8 cellular contexts compared by ENCODE assay signal in the genomic region with DNA sequence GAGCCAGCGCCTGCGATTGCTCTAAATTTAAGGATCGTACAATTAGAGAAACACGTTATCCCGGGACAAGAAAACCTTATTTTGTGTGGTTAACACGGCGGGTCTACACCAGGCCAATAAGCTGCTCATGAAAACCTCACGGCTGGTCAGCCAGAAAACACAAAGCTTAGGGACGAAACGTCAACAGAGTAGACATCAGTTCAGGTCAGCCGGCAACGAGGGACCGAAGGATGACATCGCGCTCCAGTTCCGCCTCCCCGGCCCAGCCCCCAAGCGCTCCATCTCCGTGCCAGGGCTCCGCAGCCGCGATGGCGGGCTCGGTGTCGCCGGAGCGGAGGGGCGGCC. TPM values are rescaled to one million over a fixed set of nuclear protein-coding genes. Genes with fewer than 3 reads are reported as not detected.
DNase-seq lines count a peak whose midpoint lies in the region; ATAC-seq and TF ChIP-seq lines count a peak whose summit lies in the region.

No MANE protein-coding gene starts in this region.

- TF ChIP-seq CTCF in Peyer's patch (IDR thresholded peaks at IDR 0.05) (no peak), uterus (IDR thresholded peaks at IDR 0.05) (no peak)

- H3K27me3 ChIP-seq in Peyer's patch: no peaks in the 10 kb centered on the region
- no peaks in the 10 kb centered on the region for H3K27me3 ChIP-seq in uterus

- H3K4me3 ChIP-seq in Peyer's patch: peak overlapping the region; percentile 89 to 98 (median 91)
- H3K4me3 ChIP-seq in mesodermal cell (ENCODE audit: extremely low read depth, insufficient read depth, low read length, poor library complexity, severe bottlenecking): peak overlapping the region; percentile 73
- peak overlapping the region; percentile 74 to 85 for H3K4me3 ChIP-seq in uterus

- H3K27ac Mint-ChIP-seq in activated T-cell treated with anti-CD3 and anti-CD28 coated beads, Interleukin-2, amount 50 U/mL, for 24 hours: peak overlapping the region; percentile 97

- peak overlapping the region; percentile 98 to 100 (median 99) for H3K27ac ChIP-seq in Peyer's patch
- H3K27ac ChIP-seq in mesodermal cell (ENCODE audit: low read depth, low read length, severe bottlenecking): peak overlapping the region; percentile 86
- peak overlapping the region; percentile 90 to 96 for H3K27ac ChIP-seq in uterus

- no peak for TF ChIP-seq POLR2A in Peyer's patch (IDR thresholded peaks at IDR 0.05)
- TF ChIP-seq POLR2A in uterus (IDR thresholded peaks at IDR 0.05): no peak

- ATAC-seq in HG02981 (IDR thresholded peaks at IDR 0.05; ENCODE audit: unreplicated experiment): peak; percentile 43
- ATAC-seq in GM18520 (IDR thresholded peaks at IDR 0.05; ENCODE audit: unreplicated experiment): no peak

- H3K4me3 Mint-ChIP-seq in activated T-cell treated with anti-CD3 and anti-CD28 coated beads, Interleukin-2, amount 50 U/mL, for 24 hours: peak overlapping the region; percentile 94

- 1 to 2% methylated on average over 27 to 28 of the region's 28 CpGs for WGBS in mesodermal cell (ENCODE audit: insufficient coverage in 2 of 2), 2 experiments

- no peaks in the 10 kb centered on the region for H3K27me3 Mint-ChIP-seq in activated T-cell treated with anti-CD3 and anti-CD28 coated beads, Interleukin-2, amount 50 U/mL, for 24 hours

- peaks cover 69% of the 10 kb centered on the region for H3K36me3 Mint-ChIP-seq in activated T-cell treated with anti-CD3 and anti-CD28 coated beads, Interleukin-2, amount 50 U/mL, for 24 hours (ENCODE audit: low read depth)

- peaks cover 54% of the 10 kb centered on the region for H3K4me1 Mint-ChIP-seq in activated T-cell treated with anti-CD3 and anti-CD28 coated beads, Interleukin-2, amount 50 U/mL, for 24 hours (ENCODE audit: low read depth)

- DNase-seq in activated T-cell treated with anti-CD3 and anti-CD28 coated beads, Interleukin-2, amount 50 U/mL, for 24 hours: no peak
- no peak for DNase-seq in activated T-cell treated with anti-CD3 and anti-CD28 coated beads, Interleukin-2, amount 50 U/mL, for 48 hours
- peak in 1 of 3 donors; percentile 47 for DNase-seq in Peyer's patch
- DNase-seq in dermis blood vessel endothelial cell: peak; percentile 61
- peak in 1 of 2 donors; percentile 35 for DNase-seq in uterus

- intact Hi-C loops in uterus (cut with DNase I; ENCODE audit: low total_unique reads): loop anchor here (5.0 kb wide), 1 partner anchor 354 kb away; the partner anchor contains the start of gene SNRPA1

- H3K4me1 ChIP-seq in Peyer's patch (peaks cover 2 to 31% (median 11%) of the 10 kb centered on the region in 4 donors), mesodermal cell (ENCODE audit: control insufficient read depth, insufficient read depth, low read length, poor library complexity, severe bottlenecking) (peaks cover 4% of the 10 kb centered on the region), uterus (peaks cover 8 to 11% of the 10 kb centered on the region in 2 donors)

- H3K36me3 ChIP-seq in Peyer's patch (peaks cover 0 to 29% (median 0%) of the 10 kb centered on the region in 3 donors), mesodermal cell (ENCODE audit: control insufficient read depth, insufficient read depth, low read length) (peaks cover 40% of the 10 kb centered on the region), uterus (no peaks in the 10 kb centered on the region)

- no peaks in the 10 kb centered on the region for H3K9me3 Mint-ChIP-seq in activated T-cell treated with anti-CD3 and anti-CD28 coated beads, Interleukin-2, amount 50 U/mL, for 24 hours

- H3K9me3 ChIP-seq in Peyer's patch (no peaks in the 10 kb centered on the region), mesodermal cell (ENCODE audit: control insufficient read depth, low read length) (no peaks in the 10 kb centered on the region), uterus (no peaks in the 10 kb centered on the region)

RNA-seq across cellular contexts. Expression of gene TM2D3, which starts 0.5 kb away (rescaled TPM):
- 10 to 100 TPM; 20.8 to 99.9 (median 28.5) TPM for total RNA-seq in Peyer's patch
- total RNA-seq in dermis blood vessel endothelial cell: 31.0 and 44.4 TPM in 2 replicates
- 35.5 TPM for polyA plus RNA-seq in mesodermal cell (2013, experiment 1 of 2)
- polyA plus RNA-seq in mesodermal cell (2013, experiment 2 of 2): 34.2 TPM
- total RNA-seq in uterus: 10 to 100 TPM; 14.7 to 65.0 (median 46.5) TPM
